Comparison of ENCODE assay signal across 27 cellular contexts in genomic region chr2:224492531-224492930, GRCh38.
DNase-seq lines count a peak whose midpoint lies in the region; ATAC-seq, FAIRE-seq and TF ChIP-seq lines count a peak whose summit lies in the region.
"Had no signal": no experiment of that assay in that cellular context is flagged by ENCODE, and none has a peak within 500 bp of the region (broad histone marks: within the 10 kb centered on the region; RNA-seq: fewer than 3 reads in every experiment).

No MANE protein-coding gene starts in this region.

- peaks cover 33 to 51% (median 47%) of the 10 kb centered on the region in 4 donors for H3K4me1 Mint-ChIP-seq in CD4-positive, alpha-beta memory T cell
- H3K4me1 Mint-ChIP-seq in H9 (no peaks in the 10 kb centered on the region; a peak in 1 of 4 replicates), WTC11 (peaks cover 20% of the 10 kb centered on the region)
- H3K4me1 Mint-ChIP-seq in CD8-positive, alpha-beta memory T cell = peaks cover 43 to 65% (median 59%) of the 10 kb centered on the region in 3 donors
- H3K4me1 Mint-ChIP-seq: nephron had no signal

- H4K5ac ChIP-seq in H9 (ENCODE audit: insufficient read length, low read depth, low read length) = no peak overlapping the region

- CTCF ChIA-PET in CD4-positive, alpha-beta memory T cell (lab: Charles Lee; ENCODE audit: partially characterized antibody) = no interaction called here
- CTCF ChIA-PET in WTC11 (lab: Charles Lee) = no interaction called here
- CTCF ChIA-PET in CD8-positive, alpha-beta memory T cell (lab: Charles Lee) = no interaction called here

- H3K23ac ChIP-seq in H9 (ENCODE audit: insufficient read length, low read depth, low read length) = no peak overlapping the region

- no peak overlapping the region for H3K27ac ChIP-seq in CD4-positive, alpha-beta memory T cell (ENCODE audit: low read depth, low read length)
- no peak overlapping the region for H3K27ac ChIP-seq in H9 (ENCODE audit: insufficient read length, low read depth, low read length)
- no peak overlapping the region for H3K27ac ChIP-seq in CD8-positive, alpha-beta memory T cell (ENCODE audit: low read depth, low read length)
- H3K27ac ChIP-seq: dorsolateral prefrontal cortex, RWPE1 had no signal

- H3T11ph ChIP-seq in H9 (ENCODE audit: low read length) = no peak overlapping the region

- no peak overlapping the region for H2AK5ac ChIP-seq in H9 (ENCODE audit: insufficient read length, low read length)

- no peaks in the 10 kb centered on the region for H3K27me3 Mint-ChIP-seq in CD4-positive, alpha-beta memory T cell
- H3K27me3 Mint-ChIP-seq in H9 (ENCODE audit: low read depth) (no peaks in the 10 kb centered on the region), WTC11 (ENCODE audit: low read depth) (no peaks in the 10 kb centered on the region)
- no peaks in the 10 kb centered on the region for H3K27me3 Mint-ChIP-seq in CD8-positive, alpha-beta memory T cell

- H3K27me3 ChIP-seq in CD4-positive, alpha-beta memory T cell (ENCODE audit: insufficient read depth, low read length) = no peaks in the 10 kb centered on the region
- no peaks in the 10 kb centered on the region for H3K27me3 ChIP-seq in H9 (ENCODE audit: insufficient read depth, low read length)
- no peaks in the 10 kb centered on the region for H3K27me3 ChIP-seq in CD8-positive, alpha-beta memory T cell (ENCODE audit: insufficient read depth, low read length, poor library complexity, severe bottlenecking)
- H3K27me3 ChIP-seq: dorsolateral prefrontal cortex, upper lobe of left lung had no signal

- no peak overlapping the region for H3K4me3 ChIP-seq in CD4-positive, alpha-beta memory T cell (ENCODE audit: low read length in 2 of 2)
- H3K4me3 ChIP-seq in CD8-positive, alpha-beta memory T cell (ENCODE audit: low read length) = no peak overlapping the region
- H3K4me3 ChIP-seq: dorsolateral prefrontal cortex, upper lobe of left lung had no signal

- H3K4me2 ChIP-seq in H9 (ENCODE audit: insufficient read depth, insufficient read length, low read length) = no peak overlapping the region

- H4K8ac ChIP-seq in H9 (replicated peaks; ENCODE audit: insufficient read length, low read depth, low read length) = no peak overlapping the region

- no peak overlapping the region for H2BK120ac ChIP-seq in H9 (ENCODE audit: low read depth, low read length, poor library complexity, severe bottlenecking)

- intact Hi-C loops in CD4-positive, alpha-beta memory T cell (cut with micrococcal nuclease) = no loop called here

- POLR2A ChIA-PET in CD4-positive, alpha-beta memory T cell (lab: Charles Lee; ENCODE audit: partially characterized antibody) = no interaction called here
- POLR2A ChIA-PET in WTC11 (lab: Charles Lee) = no interaction called here
- POLR2A ChIA-PET in CD8-positive, alpha-beta memory T cell (lab: Charles Lee) = no interaction called here

- H3K36me3 Mint-ChIP-seq in CD4-positive, alpha-beta memory T cell = peaks cover 62 to 69% of the 10 kb centered on the region in 2 donors
- H3K36me3 Mint-ChIP-seq in H9 (ENCODE audit: insufficient read depth in 1 of 3, low read depth in 3 of 3) = peaks cover 45 to 59% (median 46%) of the 10 kb centered on the region in 3 experiments
- peaks cover 35% of the 10 kb centered on the region for H3K36me3 Mint-ChIP-seq in WTC11
- H3K36me3 Mint-ChIP-seq in CD8-positive, alpha-beta memory T cell = peaks cover 36 to 83% (median 45%) of the 10 kb centered on the region in 3 donors

- no peak overlapping the region for H2BK15ac ChIP-seq in H9 (ENCODE audit: low read depth, low read length)

- H3K18ac ChIP-seq in H9 (ENCODE audit: insufficient read length, low read depth, low read length) = no peak overlapping the region

- no peaks in the 10 kb centered on the region for H3K9me3 ChIP-seq in CD4-positive, alpha-beta memory T cell (ENCODE audit: control insufficient read depth in 1 of 2, low read length in 2 of 2)
- no peaks in the 10 kb centered on the region for H3K9me3 ChIP-seq in H9 (ENCODE audit: control insufficient read depth, low read depth, low read length)
- no peaks in the 10 kb centered on the region for H3K9me3 ChIP-seq in CD8-positive, alpha-beta memory T cell (ENCODE audit: low read length)

- no peaks in the 10 kb centered on the region for H4K20me1 ChIP-seq in H9 (ENCODE audit: control insufficient read depth, insufficient read depth, insufficient read length)

- H2BK5ac ChIP-seq in H9 (ENCODE audit: insufficient read length, low read length) = no peak overlapping the region

- DNase-seq in CD4-positive, alpha-beta memory T cell = no peak
- DNase-seq in H9 (no peak), WTC11 (ENCODE audit: low spot score) (no peak), myocyte (ENCODE audit: low read depth) (peak; percentile 31), NCI-H1092 treated with DMSO at 0.1 percent for 48 hours (lab: John Stamatoyannopoulos, UW) (no peak), urothelium cell line (ENCODE audit: low spot score) (no peak)
- DNase-seq in CD8-positive, alpha-beta memory T cell = no peak
- DNase-seq: activated CD4-positive, alpha-beta T cell treated with anti-CD3 and anti-CD28 coated beads for 4 hours; activated gamma-delta T cell treated with Interleukin-2 at 50 U/mL for 16 hours; C1 segment of cervical spinal cord; dorsolateral prefrontal cortex; left ventricle myocardium superior; midbrain; NCI-H1417 treated with DMSO at 0.1 percent for 48 hours; NCI-H2107; NCI-H446; NCI-H774; retina; stimulated activated CD4-positive, alpha-beta T cell treated with anti-CD3 and anti-CD28 coated beads, Interleukin-2, amount 100 ng/mL, for 24 hours; substantia nigra; upper lobe of left lung had no signal

- no CpG with 5 or more reads among the region's 2 CpGs for WGBS in H9 (ENCODE audit: extremely low coverage, insufficient read length, low lambda C conversion rate)

- H3K36me3 ChIP-seq in CD4-positive, alpha-beta memory T cell (ENCODE audit: insufficient read depth, low read length) = peaks cover 5% of the 10 kb centered on the region
- peaks cover 8% of the 10 kb centered on the region for H3K36me3 ChIP-seq in CD8-positive, alpha-beta memory T cell (ENCODE audit: insufficient read depth, low read length)

- peaks cover 8% of the 10 kb centered on the region for H3K4me1 ChIP-seq in CD4-positive, alpha-beta memory T cell (ENCODE audit: insufficient read depth, low read length)
- H3K4me1 ChIP-seq in H9 (ENCODE audit: insufficient read depth, low read length) = no peaks in the 10 kb centered on the region
- H3K4me1 ChIP-seq in CD8-positive, alpha-beta memory T cell (ENCODE audit: insufficient read depth, low read length) = no peaks in the 10 kb centered on the region

- no peak overlapping the region for H3K9ac ChIP-seq in H9 (ENCODE audit: extremely low read depth, insufficient read length, low read length)

- H3K4me3 Mint-ChIP-seq in CD4-positive, alpha-beta memory T cell = no peak overlapping the region
- no peak overlapping the region for H3K4me3 Mint-ChIP-seq in H9
- H3K4me3 Mint-ChIP-seq in WTC11 = no peak overlapping the region
- no peak overlapping the region for H3K4me3 Mint-ChIP-seq in CD8-positive, alpha-beta memory T cell
- H3K4me3 Mint-ChIP-seq: nephron; T-helper 1 cell treated with Interleukin-12 subunit alpha and Interleukin-12 subunit beta and Interleukin-4 antibody, amounts not matched to agents 30 μg/mL and 1 μg/mL, for 36 hours had no signal

- H3K14ac ChIP-seq in H9 (ENCODE audit: insufficient read depth, low read length) = no peak overlapping the region

- H3K79me2 ChIP-seq in H9 (ENCODE audit: insufficient read depth, low read length) = no peaks in the 10 kb centered on the region

- peaks cover 0 to 4% (median 0%) of the 10 kb centered on the region in 8 donors for H3K9me3 Mint-ChIP-seq in CD4-positive, alpha-beta memory T cell
- H3K9me3 Mint-ChIP-seq in H9 = peaks cover 15 to 16% of the 10 kb centered on the region in 2 experiments
- peaks cover 11% of the 10 kb centered on the region for H3K9me3 Mint-ChIP-seq in WTC11
- peaks cover 0 to 8% (median 0%) of the 10 kb centered on the region in 5 donors for H3K9me3 Mint-ChIP-seq in CD8-positive, alpha-beta memory T cell

- no peak for FAIRE-seq in urothelium cell line (lab: Jason Lieb, UNC)
- FAIRE-seq: endothelial cell of umbilical vein, islet of Langerhans had no signal

- H2BK12ac ChIP-seq in H9 (ENCODE audit: insufficient read length, low read depth, low read length) = no peak overlapping the region

- H2BK20ac ChIP-seq in H9 (ENCODE audit: low read depth, low read length, poor library complexity, severe bottlenecking) = no peak overlapping the region

- no peak overlapping the region for H4K91ac ChIP-seq in H9 (ENCODE audit: insufficient read length, low read depth, low read length)

- H3K27ac Mint-ChIP-seq in CD4-positive, alpha-beta memory T cell = peak overlapping the region in 4 of 7 donors; percentile 37 to 78 (median 59)
- H3K27ac Mint-ChIP-seq in H9 (peak overlapping the region in 2 of 3 experiments; percentile 42 to 65; a peak in 4 of 7 replicates), WTC11 (peak overlapping the region; percentile 58; the same call in 1 of the 2 replicates)
- H3K27ac Mint-ChIP-seq in CD8-positive, alpha-beta memory T cell = peak overlapping the region in 4 of 8 donors; percentile 7 to 76 (median 58)
- H3K27ac Mint-ChIP-seq: T-helper 1 cell treated with Interleukin-12 subunit alpha and Interleukin-12 subunit beta and Interleukin-4 antibody, amounts not matched to agents 30 μg/mL and 1 μg/mL, for 36 hours had no signal

- H2AFZ ChIP-seq in H9 (ENCODE audit: low read length) = no peak overlapping the region

- TF ChIP-seq CTCF in H9 (conservative IDR thresholded peaks at IDR 0.05) (no peak), WTC11 (IDR thresholded peaks at IDR 0.05) (no peak)

- no peak for ATAC-seq in WTC11
- no peak for ATAC-seq in HG03460 (IDR thresholded peaks at IDR 0.05; ENCODE audit: unreplicated experiment)
- ATAC-seq: left ventricle myocardium superior had no signal

- no peaks in the 10 kb centered on the region for H3K23me2 ChIP-seq in H9 (ENCODE audit: insufficient read length, low read depth, low read length, poor library complexity, severe bottlenecking)

- H3K56ac ChIP-seq in H9 (ENCODE audit: insufficient read length, low read depth, low read length) = no peak overlapping the region

- no peaks in the 10 kb centered on the region for H3K79me1 ChIP-seq in H9 (ENCODE audit: insufficient read depth, low read depth, low read length, poor library complexity, severe bottlenecking)

- no peak overlapping the region for H3K4ac ChIP-seq in H9 (ENCODE audit: low read depth, low read length)

TF ChIP-seq in WTC11, 78 proteins besides CTCF, POLR2A, EP300 and RAD21:
- no peak for TF ChIP-seq SMAD4 (CRISPR knock-in tag; IDR thresholded peaks at IDR 0.05)
